ENCODE assay signal across 1 cellular context in the genomic region with DNA sequence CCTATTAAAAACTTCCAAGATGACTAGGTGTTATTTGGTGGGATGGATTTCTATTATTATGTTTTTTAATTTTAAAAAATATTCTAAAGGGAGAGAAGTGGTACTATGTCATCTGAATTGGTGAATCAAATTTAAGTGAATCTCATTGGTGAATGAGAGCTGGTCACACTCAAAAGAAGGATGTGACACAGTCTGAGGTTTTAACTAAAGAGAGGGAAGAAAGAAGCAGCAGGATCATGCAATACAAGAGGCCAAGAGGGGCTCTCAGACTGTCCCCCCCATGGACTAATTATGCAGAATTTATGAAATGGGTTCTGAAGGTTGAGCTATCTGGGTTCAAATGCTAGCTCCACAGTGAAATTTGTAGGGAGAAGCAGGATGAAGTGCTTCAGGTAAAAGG.
TF ChIP-seq lines count a peak whose summit lies in the region.

No MANE protein-coding gene starts in this region.

TF ChIP-seq in GM23338, 12 proteins besides CTCF, POLR2A, EP300 and RAD21:
- TF ChIP-seq CREB1 (CRISPR knock-in tag; IDR thresholded peaks at IDR 0.05; ENCODE audit: low read depth) (no peak), EZH2phosphoT487 (IDR thresholded peaks at IDR 0.05; ENCODE audit: unreplicated experiment) (no peak), ZNF331 (CRISPR knock-in tag; IDR thresholded peaks at IDR 0.05; ENCODE audit: low read depth) (no peak), NANOG (IDR thresholded peaks at IDR 0.05; ENCODE audit: borderline replicate concordance) (no peak), STAT1 (IDR thresholded peaks at IDR 0.05; ENCODE audit: unreplicated experiment) (no peak), EZH2 (IDR thresholded peaks at IDR 0.05; ENCODE audit: low read depth, unreplicated experiment) (no peak), JUNB (IDR thresholded peaks at IDR 0.05; ENCODE audit: unreplicated experiment) (no peak), POLR2AphosphoS5 (IDR thresholded peaks at IDR 0.05; ENCODE audit: low read depth) (no peak)
- TF ChIP-seq, protein P1, sequence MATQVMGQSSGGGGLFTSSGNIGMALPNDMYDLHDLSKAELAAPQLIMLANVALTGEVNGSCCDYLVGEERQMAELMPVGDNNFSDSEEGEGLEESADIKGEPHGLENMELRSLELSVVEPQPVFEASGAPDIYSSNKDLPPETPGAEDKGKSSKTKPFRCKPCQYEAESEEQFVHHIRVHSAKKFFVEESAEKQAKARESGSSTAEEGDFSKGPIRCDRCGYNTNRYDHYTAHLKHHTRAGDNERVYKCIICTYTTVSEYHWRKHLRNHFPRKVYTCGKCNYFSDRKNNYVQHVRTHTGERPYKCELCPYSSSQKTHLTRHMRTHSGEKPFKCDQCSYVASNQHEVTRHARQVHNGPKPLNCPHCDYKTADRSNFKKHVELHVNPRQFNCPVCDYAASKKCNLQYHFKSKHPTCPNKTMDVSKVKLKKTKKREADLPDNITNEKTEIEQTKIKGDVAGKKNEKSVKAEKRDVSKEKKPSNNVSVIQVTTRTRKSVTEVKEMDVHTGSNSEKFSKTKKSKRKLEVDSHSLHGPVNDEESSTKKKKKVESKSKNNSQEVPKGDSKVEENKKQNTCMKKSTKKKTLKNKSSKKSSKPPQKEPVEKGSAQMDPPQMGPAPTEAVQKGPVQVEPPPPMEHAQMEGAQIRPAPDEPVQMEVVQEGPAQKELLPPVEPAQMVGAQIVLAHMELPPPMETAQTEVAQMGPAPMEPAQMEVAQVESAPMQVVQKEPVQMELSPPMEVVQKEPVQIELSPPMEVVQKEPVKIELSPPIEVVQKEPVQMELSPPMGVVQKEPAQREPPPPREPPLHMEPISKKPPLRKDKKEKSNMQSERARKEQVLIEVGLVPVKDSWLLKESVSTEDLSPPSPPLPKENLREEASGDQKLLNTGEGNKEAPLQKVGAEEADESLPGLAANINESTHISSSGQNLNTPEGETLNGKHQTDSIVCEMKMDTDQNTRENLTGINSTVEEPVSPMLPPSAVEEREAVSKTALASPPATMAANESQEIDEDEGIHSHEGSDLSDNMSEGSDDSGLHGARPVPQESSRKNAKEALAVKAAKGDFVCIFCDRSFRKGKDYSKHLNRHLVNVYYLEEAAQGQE (IDR thresholded peaks at IDR 0.05; ENCODE audit: unreplicated experiment), result no peak
- TF ChIP-seq, protein P2, sequence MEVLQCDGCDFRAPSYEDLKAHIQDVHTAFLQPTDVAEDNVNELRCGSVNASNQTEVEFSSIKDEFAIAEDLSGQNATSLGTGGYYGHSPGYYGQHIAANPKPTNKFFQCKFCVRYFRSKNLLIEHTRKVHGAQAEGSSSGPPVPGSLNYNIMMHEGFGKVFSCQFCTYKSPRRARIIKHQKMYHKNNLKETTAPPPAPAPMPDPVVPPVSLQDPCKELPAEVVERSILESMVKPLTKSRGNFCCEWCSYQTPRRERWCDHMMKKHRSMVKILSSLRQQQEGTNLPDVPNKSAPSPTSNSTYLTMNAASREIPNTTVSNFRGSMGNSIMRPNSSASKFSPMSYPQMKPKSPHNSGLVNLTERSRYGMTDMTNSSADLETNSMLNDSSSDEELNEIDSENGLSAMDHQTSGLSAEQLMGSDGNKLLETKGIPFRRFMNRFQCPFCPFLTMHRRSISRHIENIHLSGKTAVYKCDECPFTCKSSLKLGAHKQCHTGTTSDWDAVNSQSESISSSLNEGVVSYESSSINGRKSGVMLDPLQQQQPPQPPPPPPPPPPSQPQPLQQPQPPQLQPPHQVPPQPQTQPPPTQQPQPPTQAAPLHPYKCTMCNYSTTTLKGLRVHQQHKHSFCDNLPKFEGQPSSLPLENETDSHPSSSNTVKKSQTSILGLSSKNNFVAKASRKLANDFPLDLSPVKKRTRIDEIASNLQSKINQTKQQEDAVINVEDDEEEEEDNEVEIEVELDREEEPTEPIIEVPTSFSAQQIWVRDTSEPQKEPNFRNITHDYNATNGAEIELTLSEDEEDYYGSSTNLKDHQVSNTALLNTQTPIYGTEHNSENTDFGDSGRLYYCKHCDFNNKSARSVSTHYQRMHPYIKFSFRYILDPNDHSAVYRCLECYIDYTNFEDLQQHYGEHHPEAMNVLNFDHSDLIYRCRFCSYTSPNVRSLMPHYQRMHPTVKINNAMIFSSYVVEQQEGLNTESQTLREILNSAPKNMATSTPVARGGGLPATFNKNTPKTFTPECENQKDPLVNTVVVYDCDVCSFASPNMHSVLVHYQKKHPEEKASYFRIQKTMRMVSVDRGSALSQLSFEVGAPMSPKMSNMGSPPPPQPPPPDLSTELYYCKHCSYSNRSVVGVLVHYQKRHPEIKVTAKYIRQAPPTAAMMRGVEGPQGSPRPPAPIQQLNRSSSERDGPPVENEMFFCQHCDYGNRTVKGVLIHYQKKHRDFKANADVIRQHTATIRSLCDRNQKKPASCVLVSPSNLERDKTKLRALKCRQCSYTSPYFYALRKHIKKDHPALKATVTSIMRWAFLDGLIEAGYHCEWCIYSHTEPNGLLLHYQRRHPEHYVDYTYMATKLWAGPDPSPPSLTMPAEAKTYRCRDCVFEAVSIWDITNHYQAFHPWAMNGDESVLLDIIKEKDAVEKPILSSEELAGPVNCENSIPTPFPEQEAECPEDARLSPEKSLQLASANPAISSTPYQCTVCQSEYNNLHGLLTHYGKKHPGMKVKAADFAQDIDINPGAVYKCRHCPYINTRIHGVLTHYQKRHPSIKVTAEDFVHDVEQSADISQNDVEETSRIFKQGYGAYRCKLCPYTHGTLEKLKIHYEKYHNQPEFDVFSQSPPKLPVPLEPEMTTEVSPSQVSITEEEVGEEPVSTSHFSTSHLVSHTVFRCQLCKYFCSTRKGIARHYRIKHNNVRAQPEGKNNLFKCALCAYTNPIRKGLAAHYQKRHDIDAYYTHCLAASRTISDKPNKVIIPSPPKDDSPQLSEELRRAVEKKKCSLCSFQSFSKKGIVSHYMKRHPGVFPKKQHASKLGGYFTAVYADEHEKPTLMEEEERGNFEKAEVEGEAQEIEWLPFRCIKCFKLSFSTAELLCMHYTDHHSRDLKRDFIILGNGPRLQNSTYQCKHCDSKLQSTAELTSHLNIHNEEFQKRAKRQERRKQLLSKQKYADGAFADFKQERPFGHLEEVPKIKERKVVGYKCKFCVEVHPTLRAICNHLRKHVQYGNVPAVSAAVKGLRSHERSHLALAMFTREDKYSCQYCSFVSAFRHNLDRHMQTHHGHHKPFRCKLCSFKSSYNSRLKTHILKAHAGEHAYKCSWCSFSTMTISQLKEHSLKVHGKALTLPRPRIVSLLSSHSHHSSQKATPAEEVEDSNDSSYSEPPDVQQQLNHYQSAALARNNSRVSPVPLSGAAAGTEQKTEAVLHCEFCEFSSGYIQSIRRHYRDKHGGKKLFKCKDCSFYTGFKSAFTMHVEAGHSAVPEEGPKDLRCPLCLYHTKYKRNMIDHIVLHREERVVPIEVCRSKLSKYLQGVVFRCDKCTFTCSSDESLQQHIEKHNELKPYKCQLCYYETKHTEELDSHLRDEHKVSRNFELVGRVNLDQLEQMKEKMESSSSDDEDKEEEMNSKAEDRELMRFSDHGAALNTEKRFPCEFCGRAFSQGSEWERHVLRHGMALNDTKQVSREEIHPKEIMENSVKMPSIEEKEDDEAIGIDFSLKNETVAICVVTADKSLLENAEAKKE (CRISPR knock-in tag; IDR thresholded peaks at IDR 0.05), result no peak
- TF ChIP-seq, protein P3, sequence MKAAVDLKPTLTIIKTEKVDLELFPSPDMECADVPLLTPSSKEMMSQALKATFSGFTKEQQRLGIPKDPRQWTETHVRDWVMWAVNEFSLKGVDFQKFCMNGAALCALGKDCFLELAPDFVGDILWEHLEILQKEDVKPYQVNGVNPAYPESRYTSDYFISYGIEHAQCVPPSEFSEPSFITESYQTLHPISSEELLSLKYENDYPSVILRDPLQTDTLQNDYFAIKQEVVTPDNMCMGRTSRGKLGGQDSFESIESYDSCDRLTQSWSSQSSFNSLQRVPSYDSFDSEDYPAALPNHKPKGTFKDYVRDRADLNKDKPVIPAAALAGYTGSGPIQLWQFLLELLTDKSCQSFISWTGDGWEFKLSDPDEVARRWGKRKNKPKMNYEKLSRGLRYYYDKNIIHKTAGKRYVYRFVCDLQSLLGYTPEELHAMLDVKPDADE (IDR thresholded peaks at IDR 0.05), result no peak
